In genomic region chr6:35036828-35037095, GRCh38 we compare ENCODE assay signal across 30 cellular contexts.
DNase-seq lines count a peak whose midpoint lies in the region; ATAC-seq and TF ChIP-seq lines count a peak whose summit lies in the region.
"Had no signal": no experiment of that assay in that cellular context is flagged by ENCODE, and none has a peak within 500 bp of the region (broad histone marks: within the 10 kb centered on the region; RNA-seq: fewer than 3 reads in every experiment).

No MANE protein-coding gene starts in this region.

- H3K9me3 Mint-ChIP-seq in osteocyte (ENCODE audit: unreplicated experiment): no peaks in the 10 kb centered on the region
- H3K9me3 Mint-ChIP-seq: CD4-positive, CD25-positive, alpha-beta regulatory T cell; HFFc6; memory B cell had no signal

- intact Hi-C loops in cardiac septum (cut with DNase I): no loop called here
- intact Hi-C loops in right cardiac atrium (cut with DNase I): no loop called here

- ATAC-seq in right cardiac atrium (no peak), GM19035 (IDR thresholded peaks at IDR 0.05; ENCODE audit: unreplicated experiment) (no peak)
- ATAC-seq: foreskin keratinocyte, heart right ventricle, left colon had no signal

- no peaks in the 10 kb centered on the region for H3K9me3 ChIP-seq in right cardiac atrium (ENCODE audit: control insufficient read depth, low read length)
- no peaks in the 10 kb centered on the region for H3K9me3 ChIP-seq in iPS-18a (ENCODE audit: control insufficient read depth, low read depth, low read length)
- H3K9me3 ChIP-seq in WERI-Rb-1 (ENCODE audit: severe bottlenecking): no peaks in the 10 kb centered on the region
- H3K9me3 ChIP-seq: esophagus squamous epithelium, heart right ventricle, neutrophil, right lobe of liver had no signal

- H3K27me3 Mint-ChIP-seq in osteocyte (ENCODE audit: unreplicated experiment): no peaks in the 10 kb centered on the region
- H3K27me3 Mint-ChIP-seq: CD4-positive, CD25-positive, alpha-beta regulatory T cell; memory B cell; progenitor cell of endocrine pancreas had no signal

- H3K27ac ChIP-seq in right cardiac atrium (ENCODE audit: low read length): no peak overlapping the region
- H3K27ac ChIP-seq in iPS-18a (ENCODE audit: low read length): no peak overlapping the region
- H3K27ac ChIP-seq in WERI-Rb-1: no peak overlapping the region
- H3K27ac ChIP-seq: brain microvascular endothelial cell, foreskin keratinocyte, neutrophil, right lobe of liver had no signal

- H3K4me1 Mint-ChIP-seq in osteocyte (ENCODE audit: unreplicated experiment): peaks cover 39% of the 10 kb centered on the region
- H3K4me1 Mint-ChIP-seq: memory B cell had no signal

- 66% methylated on average over 5 of the region's 5 CpGs for WGBS in right cardiac atrium

- H3K4me3 ChIP-seq in right cardiac atrium (ENCODE audit: low read length) (no peak overlapping the region), iPS-18a (ENCODE audit: low read length) (peak overlapping the region; percentile 42), WERI-Rb-1 (ENCODE audit: low read depth, low read length) (no peak overlapping the region)
- H3K4me3 ChIP-seq: esophagus squamous epithelium, heart right ventricle, right lobe of liver had no signal

- peak; percentile 19 for DNase-seq in cardiac septum (ENCODE audit: low spot score)
- DNase-seq in right cardiac atrium: no peak
- DNase-seq in osteocyte (ENCODE audit: extremely low spot score, unreplicated experiment): no peak
- DNase-seq in iPS-NIHi11 (ENCODE audit: low spot score): no peak
- no peak for DNase-seq in WERI-Rb-1
- no peak for DNase-seq in NCI-H1105 (lab: John Stamatoyannopoulos, UW)
- DNase-seq: 8988T; activated CD4-positive, alpha-beta T cell treated with anti-CD3 and anti-CD28 coated beads, Interleukin-2, amount 50 U/mL, for 48 hours; activated CD4-positive, CD25-positive, alpha-beta regulatory T cell treated with anti-CD3 and anti-CD28 coated beads, Interleukin-2, amount 50 U/mL, for 72 hours; activated naive CD4-positive, alpha-beta T cell treated with Interleukin-2 at 50 U/mL for 16 hours; brain microvascular endothelial cell; Calu3; CD4-positive, CD25-positive, alpha-beta regulatory T cell; esophagus squamous epithelium; foreskin keratinocyte; heart right ventricle; HFFc6; NCI-H2081; NCI-H774; SHP77 treated with DMSO at 0.1 percent for 48 hours; stimulated activated CD4-positive, alpha-beta T cell treated with anti-CD3 and anti-CD28 coated beads, Interleukin-12 subunit alpha, Interleukin-12 subunit beta, amount 100 ng/mL, for 4 hours; stimulated activated CD4-positive, alpha-beta T cell treated with anti-CD3 and anti-CD28 coated beads, Interleukin-4, amount 100 ng/mL, for 1 hour; T-helper 2 cell had no signal

- H3K27ac Mint-ChIP-seq in osteocyte (ENCODE audit: unreplicated experiment): peak overlapping the region; percentile 35
- H3K27ac Mint-ChIP-seq: HFFc6, memory B cell, progenitor cell of endocrine pancreas had no signal

- no peak for TF ChIP-seq CTCF in osteocyte (IDR thresholded peaks at IDR 0.05)
- TF ChIP-seq CTCF in WERI-Rb-1 (IDR thresholded peaks at IDR 0.05; ENCODE audit: low read depth, low read length): no peak

- no peaks in the 10 kb centered on the region for H3K27me3 ChIP-seq in right cardiac atrium (ENCODE audit: control insufficient read depth, insufficient read depth)
- no peaks in the 10 kb centered on the region for H3K27me3 ChIP-seq in iPS-18a (ENCODE audit: control insufficient read depth, insufficient read depth, low read length)
- H3K27me3 ChIP-seq in WERI-Rb-1 (ENCODE audit: insufficient read depth, low read depth, severe bottlenecking): no peaks in the 10 kb centered on the region
- H3K27me3 ChIP-seq: brain microvascular endothelial cell, esophagus squamous epithelium, foreskin keratinocyte, heart right ventricle, neutrophil, right lobe of liver had no signal

- H3K4me1 ChIP-seq in right cardiac atrium (ENCODE audit: control insufficient read depth, insufficient read depth, low read length): peaks cover 24% of the 10 kb centered on the region
- peaks cover 32% of the 10 kb centered on the region for H3K4me1 ChIP-seq in iPS-18a (ENCODE audit: control insufficient read depth, low read depth, low read length)

- no peak overlapping the region for H3K4me3 Mint-ChIP-seq in osteocyte (ENCODE audit: unreplicated experiment)
- H3K4me3 Mint-ChIP-seq: CD4-positive, CD25-positive, alpha-beta regulatory T cell; HFFc6; memory B cell had no signal

- H3K36me3 ChIP-seq in iPS-18a (ENCODE audit: control insufficient read depth, low read depth, low read length): no peaks in the 10 kb centered on the region
- peaks cover 21% of the 10 kb centered on the region for H3K36me3 ChIP-seq in WERI-Rb-1
- H3K36me3 ChIP-seq: brain microvascular endothelial cell had no signal

- no peak overlapping the region for H3K9ac ChIP-seq in iPS-18a (ENCODE audit: low read length)

- H3K36me3 Mint-ChIP-seq in osteocyte (ENCODE audit: unreplicated experiment): peaks cover 9% of the 10 kb centered on the region
